ENCODE assay signal across 11 cellular contexts in genomic region chr4:67699603-67700002, GRCh38. TPM values are rescaled to one million over a fixed set of nuclear protein-coding genes. Genes with fewer than 3 reads are reported as not detected.
DNase-seq lines count a peak whose midpoint lies in the region; ATAC-seq, FAIRE-seq and TF ChIP-seq lines count a peak whose summit lies in the region.
"Had no signal": no experiment of that assay in that cellular context is flagged by ENCODE, and none has a peak within 500 bp of the region (broad histone marks: within the 10 kb centered on the region; RNA-seq: fewer than 3 reads in every experiment).

No MANE protein-coding gene starts in this region.

- POLR2A ChIA-PET in A549 (lab: Yijun Ruan, JAX), result no interaction called here

- no peak for TF ChIP-seq EP300 in A549 (IDR thresholded peaks at IDR 0.05)

- H3K27ac ChIP-seq in A549, result peak overlapping the region; percentile 81 to 88; a peak in 4 of 6 replicates
- H3K27ac ChIP-seq in left lung, result peak overlapping the region in 1 of 2 donors; percentile 90

- no peak for TF ChIP-seq POLR2A in A549 (IDR thresholded peaks at IDR 0.05; ENCODE audit: low read length)

- peak overlapping the region; percentile 77 for H3K4me2 ChIP-seq in A549

- CTCF ChIA-PET in A549 (lab: Yijun Ruan, JAX), result interaction anchor here (1.0 to 1.5 kb wide), 2 partner anchors 50 to 147 kb away, joined by 3 to 4 read pairs; no protein-coding TSS in a partner anchor

- 90% methylated on average over 18 of the region's 18 CpGs for WGBS in A549 (ENCODE audit: missing lambda C conversion rate)

- H3K36me3 Mint-ChIP-seq in activated T-helper 17 cell treated with anti-CD3 and anti-CD28 coated beads, Interleukin-2, amount 50 U/mL, for 72 hours (ENCODE audit: low read depth), result peaks cover 71% of the 10 kb centered on the region

- H3K27me3 ChIP-seq in H7 (ENCODE audit: control insufficient read depth, insufficient read depth, low read length) (no peaks in the 10 kb centered on the region), kidney epithelial cell (ENCODE audit: control insufficient read depth, insufficient read depth, low read length) (no peaks in the 10 kb centered on the region), left lung (no peaks in the 10 kb centered on the region)
- H3K27me3 ChIP-seq: ovary, Peyer's patch had no signal

- no peak for DNase-seq in A549 (ENCODE audit: low read depth in 1 of 2, low spot score in 1 of 2)
- DNase-seq in H7, result no peak
- no peak for DNase-seq in kidney epithelial cell (ENCODE audit: low read depth)
- no peak for DNase-seq in left lung
- DNase-seq in medulla oblongata (ENCODE audit: extremely low spot score), result no peak
- no peak for DNase-seq in germinal center (ENCODE audit: low spot score)
- DNase-seq: cerebellar nuclear complex, ovary, Peyer's patch had no signal

- H3K4me1 Mint-ChIP-seq in activated T-helper 17 cell treated with anti-CD3 and anti-CD28 coated beads, Interleukin-2, amount 50 U/mL, for 72 hours, result peaks cover 25% of the 10 kb centered on the region

- no peaks in the 10 kb centered on the region for H3K9me3 Mint-ChIP-seq in activated T-helper 17 cell treated with anti-CD3 and anti-CD28 coated beads, Interleukin-2, amount 50 U/mL, for 72 hours

- H3K4me3 ChIP-seq in A549 (peak overlapping the region; percentile 71), H7 (ENCODE audit: insufficient read depth, low read depth, low read length) (peak overlapping the region; percentile 86; the same call in 1 of the 2 replicates), kidney epithelial cell (ENCODE audit: low read depth, low read length) (peak overlapping the region; percentile 94), left lung (peak overlapping the region in 1 of 2 donors; percentile 94)

- H3K36me3 ChIP-seq in H7 (replicated peaks; ENCODE audit: control insufficient read depth, insufficient read depth, low read length) (peaks cover 1% of the 10 kb centered on the region; the same call in 1 of the 2 replicates), kidney epithelial cell (ENCODE audit: control insufficient read depth, insufficient read depth, low read length) (no peaks in the 10 kb centered on the region), left lung (peaks cover 0 to 7% of the 10 kb centered on the region in 2 donors)
- H3K36me3 ChIP-seq: ovary had no signal

- peak overlapping the region; percentile 96 for H3K27ac Mint-ChIP-seq in activated T-helper 17 cell treated with anti-CD3 and anti-CD28 coated beads, Interleukin-2, amount 50 U/mL, for 72 hours

- H3K4me3 Mint-ChIP-seq in activated T-helper 17 cell treated with anti-CD3 and anti-CD28 coated beads, Interleukin-2, amount 50 U/mL, for 72 hours, result peak overlapping the region; percentile 90

- no peaks in the 10 kb centered on the region for H3K27me3 Mint-ChIP-seq in activated T-helper 17 cell treated with anti-CD3 and anti-CD28 coated beads, Interleukin-2, amount 50 U/mL, for 72 hours

- FAIRE-seq in A549 (lab: Jason Lieb, UNC), result no peak

- no peak for TF ChIP-seq RAD21 in A549 (conservative IDR thresholded peaks at IDR 0.05 in 1 of 2, IDR thresholded peaks at IDR 0.05 in 1 of 2)

- H3K9me3 ChIP-seq in A549 (no peaks in the 10 kb centered on the region), left lung (no peaks in the 10 kb centered on the region)
- H3K9me3 ChIP-seq: ovary, Peyer's patch had no signal

- intact Hi-C loops in left lung (cut with DNase I), result no loop called here

- TF ChIP-seq CTCF in A549 (IDR thresholded peaks at IDR 0.05), result no peak
- TF ChIP-seq CTCF in kidney epithelial cell (IDR thresholded peaks at IDR 0.05; ENCODE audit: insufficient read depth, low read length, poor library complexity, severe bottlenecking), result no peak
- TF ChIP-seq CTCF in left lung (IDR thresholded peaks at IDR 0.05), result no peak

- peaks cover 12% of the 10 kb centered on the region; the same call in 2 of the 3 replicates for H3K4me1 ChIP-seq in A549
- peaks cover 7 to 35% of the 10 kb centered on the region in 2 donors for H3K4me1 ChIP-seq in left lung

- ATAC-seq in A549 (no peak), left lung (no peak), HG02678 (IDR thresholded peaks at IDR 0.05; ENCODE audit: unreplicated experiment) (no peak)
- ATAC-seq in activated T-helper 17 cell treated with anti-CD3 and anti-CD28 coated beads, Interleukin-2, amount 50 U/mL, for 72 hours (replicated peaks), result no peak

TF ChIP-seq in A549, 52 proteins besides CTCF, POLR2A, EP300 and RAD21:
- no peak for TF ChIP-seq ZFP36 (IDR thresholded peaks at IDR 0.05; ENCODE audit: borderline replicate concordance, partially characterized antibody)
- no peak for TF ChIP-seq BCL3 (IDR thresholded peaks at IDR 0.05)
- TF ChIP-seq, protein P1, sequence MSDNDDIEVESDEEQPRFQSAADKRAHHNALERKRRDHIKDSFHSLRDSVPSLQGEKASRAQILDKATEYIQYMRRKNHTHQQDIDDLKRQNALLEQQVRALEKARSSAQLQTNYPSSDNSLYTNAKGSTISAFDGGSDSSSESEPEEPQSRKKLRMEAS (IDR thresholded peaks at IDR 0.05), result no peak
- TF ChIP-seq, protein P2, sequence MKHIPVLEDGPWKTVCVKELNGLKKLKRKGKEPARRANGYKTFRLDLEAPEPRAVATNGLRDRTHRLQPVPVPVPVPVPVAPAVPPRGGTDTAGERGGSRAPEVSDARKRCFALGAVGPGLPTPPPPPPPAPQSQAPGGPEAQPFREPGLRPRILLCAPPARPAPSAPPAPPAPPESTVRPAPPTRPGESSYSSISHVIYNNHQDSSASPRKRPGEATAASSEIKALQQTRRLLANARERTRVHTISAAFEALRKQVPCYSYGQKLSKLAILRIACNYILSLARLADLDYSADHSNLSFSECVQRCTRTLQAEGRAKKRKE (CRISPR knock-in tag; IDR thresholded peaks at IDR 0.05; ENCODE audit: low read depth), result no peak
- TF ChIP-seq, protein P3, sequence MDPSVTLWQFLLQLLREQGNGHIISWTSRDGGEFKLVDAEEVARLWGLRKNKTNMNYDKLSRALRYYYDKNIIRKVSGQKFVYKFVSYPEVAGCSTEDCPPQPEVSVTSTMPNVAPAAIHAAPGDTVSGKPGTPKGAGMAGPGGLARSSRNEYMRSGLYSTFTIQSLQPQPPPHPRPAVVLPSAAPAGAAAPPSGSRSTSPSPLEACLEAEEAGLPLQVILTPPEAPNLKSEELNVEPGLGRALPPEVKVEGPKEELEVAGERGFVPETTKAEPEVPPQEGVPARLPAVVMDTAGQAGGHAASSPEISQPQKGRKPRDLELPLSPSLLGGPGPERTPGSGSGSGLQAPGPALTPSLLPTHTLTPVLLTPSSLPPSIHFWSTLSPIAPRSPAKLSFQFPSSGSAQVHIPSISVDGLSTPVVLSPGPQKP (IDR thresholded peaks at IDR 0.05; ENCODE audit: low read depth, low read length), result no peak
- no peak for TF ChIP-seq FOSB (CRISPR knock-in tag; IDR thresholded peaks at IDR 0.05)
- TF ChIP-seq ESRRA (IDR thresholded peaks at IDR 0.05; ENCODE audit: borderline replicate concordance, low read length), result no peak
- TF ChIP-seq CEBPB (IDR thresholded peaks at IDR 0.05), result no peak
- TF ChIP-seq CHD4 (IDR thresholded peaks at IDR 0.05; ENCODE audit: borderline replicate concordance), result no peak
- TF ChIP-seq RARB (CRISPR knock-in tag; IDR thresholded peaks at IDR 0.05), result no peak
- TF ChIP-seq ZNF302 (CRISPR knock-in tag; IDR thresholded peaks at IDR 0.05), result no peak
- no peak for TF ChIP-seq NPAS2 (CRISPR knock-in tag; IDR thresholded peaks at IDR 0.05; ENCODE audit: borderline replicate concordance)
- TF ChIP-seq CHD2 (IDR thresholded peaks at IDR 0.05; ENCODE audit: low read length, partially characterized antibody), result no peak
- TF ChIP-seq RFX5 (IDR thresholded peaks at IDR 0.05), result no peak
- no peak for TF ChIP-seq ZSCAN20 (CRISPR knock-in tag; IDR thresholded peaks at IDR 0.05)
- no peak for TF ChIP-seq TFCP2L1 (CRISPR knock-in tag; IDR thresholded peaks at IDR 0.05)
- TF ChIP-seq CBX8 (IDR thresholded peaks at IDR 0.05), result no peak

RNA-seq across cellular contexts. Expression of gene UBA6, which starts 1.4 kb away (rescaled TPM):
- 67.3 and 84.6 TPM in 2 replicates for polyA plus RNA-seq in A549 (2011; rRNA removed)
- 8.8 and 13.4 TPM in 2 replicates for polyA plus RNA-seq in A549 (2012; cell fraction: cytosol; rRNA removed)
- polyA plus RNA-seq in A549 (2012; cell fraction: nucleus; rRNA removed), result 13.3 and 22.5 TPM in 2 replicates
- 33.7 to 34.0 TPM (median 33.9 TPM) in 3 replicates for polyA plus RNA-seq in A549 (2017; fragmentation: RNase III; extraction: RNeasy Plus Mini Kit Qiagen cat#74134 plus additional on column Dnase treatment)
- polyA minus RNA-seq in A549 (2011; rRNA and poly(A)+ RNA removed), result 45.0 and 73.4 TPM in 2 replicates
- 37.6 and 60.4 TPM in 2 replicates for total RNA-seq in H7 (2014; rRNA removed; shearing (Covaris generic))
- total RNA-seq in activated T-helper 17 cell treated with anti-CD3 and anti-CD28 coated beads, Interleukin-2, amount 50 U/mL, for 72 hours, result 100 to 1,000 TPM in 1 of 2 donors, 10 to 100 TPM in 1; 95.9 to 103 TPM
- 80.3 and 146 TPM in 2 replicates for total RNA-seq in kidney epithelial cell
- 10 to 100 TPM; 57.6 to 62.6 TPM for total RNA-seq in left lung

RNA-seq across cellular contexts. Expression of gene GNRHR, which starts 54.6 kb away (rescaled TPM):
- not detected in 2 replicates for polyA plus RNA-seq in A549 (2011; rRNA removed)
- polyA plus RNA-seq in A549 (2012; cell fraction: cytosol; rRNA removed), result not detected in 2 replicates
- not detected in 2 replicates for polyA plus RNA-seq in A549 (2012; cell fraction: nucleus; rRNA removed)
- polyA plus RNA-seq in A549 (2017; fragmentation: RNase III; extraction: RNeasy Plus Mini Kit Qiagen cat#74134 plus additional on column Dnase treatment), result not detected in 3 replicates
- not detected in 2 replicates for polyA minus RNA-seq in A549 (2011; rRNA and poly(A)+ RNA removed)
- total RNA-seq in H7 (2014; rRNA removed; shearing (Covaris generic)), result not detected in 2 replicates
- not detected for total RNA-seq in activated T-helper 17 cell treated with anti-CD3 and anti-CD28 coated beads, Interleukin-2, amount 50 U/mL, for 72 hours
- total RNA-seq in kidney epithelial cell, result not detected in 2 replicates
- total RNA-seq in left lung, result not detected
- total RNA-seq: Peyer's patch had no signal
